ENCODE assay signal across 19 cellular contexts in the genomic region with DNA sequence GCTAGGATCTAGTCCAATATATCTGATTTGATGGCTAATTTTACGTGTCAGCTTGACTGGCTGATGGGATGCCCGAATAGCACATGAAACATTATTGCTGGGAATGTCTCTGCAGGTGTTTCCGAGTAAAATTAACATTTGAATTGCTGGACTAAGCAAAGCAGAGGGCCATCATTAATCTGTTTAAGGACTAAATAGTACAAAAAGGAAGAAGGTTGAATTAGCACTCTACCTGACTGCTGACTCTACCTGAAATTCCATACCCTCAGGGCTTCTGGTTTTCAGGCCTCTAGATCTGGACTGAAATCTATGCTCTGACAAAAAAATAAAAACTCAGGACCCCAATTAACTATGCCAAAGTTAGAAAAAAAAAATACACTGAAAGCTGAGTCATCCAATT.
"Had no signal": no experiment of that assay in that cellular context is flagged by ENCODE, and none has a peak within 500 bp of the region (broad histone marks: within the 10 kb centered on the region; RNA-seq: fewer than 3 reads in every experiment).

No MANE protein-coding gene starts in this region.

- H3K27me3 Mint-ChIP-seq: stimulated activated memory B cell treated with anti-CD40 and anti-IgM and Interleukin-4, amounts not matched to agents 10 μg/mL and 1 μg/mL and 100 μg/mL, for 72 hours; stimulated activated naive CD8-positive, alpha-beta T cell treated with anti-CD3 and anti-CD28 coated beads, Interleukin-15, Interleukin-2, amounts not matched to agents 100 ng/mL and 50 ng/mL, for 24 hours had no signal

- H3K9me3 ChIP-seq: spleen, tibial artery, upper lobe of left lung, uterus had no signal

- H3K27ac ChIP-seq: foreskin keratinocyte, spleen, tibial artery, upper lobe of left lung, uterus had no signal

- H3K4me1 Mint-ChIP-seq: natural killer cell; neural crest cell; stimulated activated memory B cell treated with anti-CD40 and anti-IgM and Interleukin-4, amounts not matched to agents 10 μg/mL and 1 μg/mL and 100 μg/mL, for 72 hours had no signal

- H3K36me3 Mint-ChIP-seq: natural killer cell; stimulated activated memory B cell treated with anti-CD40 and anti-IgM and Interleukin-4, amounts not matched to agents 10 μg/mL and 1 μg/mL and 100 μg/mL, for 72 hours had no signal

- H3K36me3 ChIP-seq: spleen, tibial artery, upper lobe of left lung, uterus had no signal

- H3K27me3 ChIP-seq: foreskin keratinocyte, spleen, tibial artery, upper lobe of left lung, uterus had no signal

- H3K9me3 Mint-ChIP-seq: natural killer cell; neural crest cell; stimulated activated memory B cell treated with anti-CD40 and anti-IgM and Interleukin-4, amounts not matched to agents 10 μg/mL and 1 μg/mL and 100 μg/mL, for 72 hours; stimulated activated naive CD8-positive, alpha-beta T cell treated with anti-CD3 and anti-CD28 coated beads, Interleukin-15, Interleukin-2, amounts not matched to agents 100 ng/mL and 50 ng/mL, for 24 hours had no signal

- ATAC-seq: foreskin keratinocyte; left lobe of liver; natural killer cell; sciatic nerve; stimulated activated memory B cell treated with anti-CD40 and anti-IgM and Interleukin-4, amounts not matched to agents 10 μg/mL and 1 μg/mL and 100 μg/mL, for 72 hours had no signal

- DNase-seq: dermis blood vessel endothelial cell; erythroblast; foreskin keratinocyte; islet precursor cell; mammary epithelial cell; natural killer cell; posterior cingulate gyrus; spleen; stimulated activated CD4-positive, alpha-beta T cell treated with anti-CD3 and anti-CD28 coated beads, Interleukin-15, amount 100 ng/mL, for 24 hours; stimulated activated CD4-positive, alpha-beta T cell treated with anti-CD3 and anti-CD28 coated beads, Interleukin-1b, Interleukin-23, amount 100 ng/mL, for 48 hours; stimulated activated CD4-positive, alpha-beta T cell treated with anti-CD3 and anti-CD28 coated beads, Interleukin-4, amount 100 ng/mL, for 24 hours; tibial artery; upper lobe of left lung; uterus had no signal

- H3K4me1 ChIP-seq: foreskin keratinocyte, spleen, tibial artery, upper lobe of left lung, uterus had no signal

- H3K4me3 Mint-ChIP-seq: natural killer cell; neural crest cell; stimulated activated memory B cell treated with anti-CD40 and anti-IgM and Interleukin-4, amounts not matched to agents 10 μg/mL and 1 μg/mL and 100 μg/mL, for 72 hours; stimulated activated naive CD8-positive, alpha-beta T cell treated with anti-CD3 and anti-CD28 coated beads, Interleukin-15, Interleukin-2, amounts not matched to agents 100 ng/mL and 50 ng/mL, for 24 hours had no signal

- H3K4me3 ChIP-seq: spleen, tibial artery, upper lobe of left lung, uterus had no signal

- H3K27ac Mint-ChIP-seq: natural killer cell; stimulated activated memory B cell treated with anti-CD40 and anti-IgM and Interleukin-4, amounts not matched to agents 10 μg/mL and 1 μg/mL and 100 μg/mL, for 72 hours; stimulated activated naive CD8-positive, alpha-beta T cell treated with anti-CD3 and anti-CD28 coated beads, Interleukin-15, Interleukin-2, amounts not matched to agents 100 ng/mL and 50 ng/mL, for 24 hours had no signal
